In genomic region chr4:5280845-5281244, GRCh38 we compare ENCODE assay signal across 16 cellular contexts.
DNase-seq lines count a peak whose midpoint lies in the region; ATAC-seq and TF ChIP-seq lines count a peak whose summit lies in the region.
"Had no signal": no experiment of that assay in that cellular context is flagged by ENCODE, and none has a peak within 500 bp of the region (broad histone marks: within the 10 kb centered on the region; RNA-seq: fewer than 3 reads in every experiment).

No MANE protein-coding gene starts in this region.

- intact Hi-C loops in activated naive CD4-positive, alpha-beta T cell treated with anti-CD3 and anti-CD28 coated beads for 36 hours (cut with micrococcal nuclease) = no loop called here

- DNase-seq in activated naive CD4-positive, alpha-beta T cell treated with anti-CD3 and anti-CD28 coated beads for 36 hours = peak; percentile 55
- no peak for DNase-seq in activated naive CD4-positive, alpha-beta T cell treated with Interleukin-2 at 50 U/mL for 16 hours
- peak; percentile 64 for DNase-seq in stimulated activated naive B cell treated with anti-CD40 and anti-IgM and Interleukin-4, amounts not matched to agents 10 μg/mL and 1 μg/mL and 100 μg/mL, for 72 hours
- DNase-seq in HFFc6 (no peak), kidney tubule cell (ENCODE audit: low spot score) (no peak)
- DNase-seq: CD4-positive, alpha-beta T cell; EL; H9; KG1; NCI-H1092; NCI-H146; NCI-H2081; NCI-H510A; NCI-H774 had no signal

- peaks cover 5% of the 10 kb centered on the region for H3K4me1 Mint-ChIP-seq in activated naive CD4-positive, alpha-beta T cell treated with anti-CD3 and anti-CD28 coated beads for 36 hours (ENCODE audit: low read depth)
- peaks cover 21 to 26% of the 10 kb centered on the region in 2 donors for H3K4me1 Mint-ChIP-seq in stimulated activated naive B cell treated with anti-CD40 and anti-IgM and Interleukin-4, amounts not matched to agents 10 μg/mL and 1 μg/mL and 100 μg/mL, for 72 hours
- H3K4me1 Mint-ChIP-seq in HFFc6 (ENCODE audit: low read depth) = no peaks in the 10 kb centered on the region
- H3K4me1 Mint-ChIP-seq: H9 had no signal

- TF ChIP-seq CTCF in HFFc6 (IDR thresholded peaks at IDR 0.05) = no peak

- H3K27ac Mint-ChIP-seq in activated naive CD4-positive, alpha-beta T cell treated with anti-CD3 and anti-CD28 coated beads for 36 hours = no peak overlapping the region
- peak overlapping the region; percentile 80 for H3K27ac Mint-ChIP-seq in stimulated activated naive B cell treated with anti-CD40 and anti-IgM and Interleukin-4, amounts not matched to agents 10 μg/mL and 1 μg/mL and 100 μg/mL, for 72 hours
- H3K27ac Mint-ChIP-seq in HFFc6 = no peak overlapping the region
- H3K27ac Mint-ChIP-seq: CD4-positive, alpha-beta T cell; H9 had no signal

- no peaks in the 10 kb centered on the region for H3K9me3 Mint-ChIP-seq in activated naive CD4-positive, alpha-beta T cell treated with anti-CD3 and anti-CD28 coated beads for 36 hours
- H3K9me3 Mint-ChIP-seq in stimulated activated naive B cell treated with anti-CD40 and anti-IgM and Interleukin-4, amounts not matched to agents 10 μg/mL and 1 μg/mL and 100 μg/mL, for 72 hours = peaks cover 0 to 1% of the 10 kb centered on the region in 2 donors
- peaks cover 52% of the 10 kb centered on the region for H3K9me3 Mint-ChIP-seq in HFFc6
- H3K9me3 Mint-ChIP-seq: CD4-positive, alpha-beta T cell; H9 had no signal

- CTCF ChIA-PET in activated naive CD4-positive, alpha-beta T cell treated with anti-CD3 and anti-CD28 coated beads for 36 hours (lab: Charles Lee) = interaction anchor here (0.6 to 0.7 kb wide), 2 partner anchors 30 to 602 kb away, joined by 3 to 4 read pairs; no protein-coding TSS in a partner anchor

- H3K27me3 Mint-ChIP-seq in activated naive CD4-positive, alpha-beta T cell treated with anti-CD3 and anti-CD28 coated beads for 36 hours (ENCODE audit: low read depth) = no peaks in the 10 kb centered on the region
- H3K27me3 Mint-ChIP-seq in stimulated activated naive B cell treated with anti-CD40 and anti-IgM and Interleukin-4, amounts not matched to agents 10 μg/mL and 1 μg/mL and 100 μg/mL, for 72 hours = no peaks in the 10 kb centered on the region
- H3K27me3 Mint-ChIP-seq in HFFc6 (ENCODE audit: insufficient read depth) = peaks cover 2% of the 10 kb centered on the region
- H3K27me3 Mint-ChIP-seq: CD4-positive, alpha-beta T cell had no signal

- ATAC-seq in GM18502 (IDR thresholded peaks at IDR 0.05; ENCODE audit: poor library complexity, unreplicated experiment) (peak; percentile 87), HG03565 (IDR thresholded peaks at IDR 0.05; ENCODE audit: unreplicated experiment) (peak; percentile 64)
- ATAC-seq in stimulated activated naive B cell treated with anti-CD40 and anti-IgM and Interleukin-4, amounts not matched to agents 10 μg/mL and 1 μg/mL and 100 μg/mL, for 72 hours (replicated peaks) = peak; percentile 98 to 100

- H3K4me3 Mint-ChIP-seq in activated naive CD4-positive, alpha-beta T cell treated with anti-CD3 and anti-CD28 coated beads for 36 hours = no peak overlapping the region
- H3K4me3 Mint-ChIP-seq in stimulated activated naive B cell treated with anti-CD40 and anti-IgM and Interleukin-4, amounts not matched to agents 10 μg/mL and 1 μg/mL and 100 μg/mL, for 72 hours = peak overlapping the region in 1 of 2 donors; percentile 34
- no peak overlapping the region for H3K4me3 Mint-ChIP-seq in HFFc6
- H3K4me3 Mint-ChIP-seq: CD4-positive, alpha-beta T cell; H9 had no signal

- H3K36me3 Mint-ChIP-seq in activated naive CD4-positive, alpha-beta T cell treated with anti-CD3 and anti-CD28 coated beads for 36 hours (ENCODE audit: low read depth) = no peaks in the 10 kb centered on the region
- no peaks in the 10 kb centered on the region for H3K36me3 Mint-ChIP-seq in stimulated activated naive B cell treated with anti-CD40 and anti-IgM and Interleukin-4, amounts not matched to agents 10 μg/mL and 1 μg/mL and 100 μg/mL, for 72 hours
- H3K36me3 Mint-ChIP-seq in HFFc6 (ENCODE audit: low read depth) = no peaks in the 10 kb centered on the region

Comparison
In these comparisons a context has a peak if more than half of its experiments do, and no peak if none do; other contexts are left out.
1. DNase-seq: peak in activated naive CD4-positive, alpha-beta T cell treated with anti-CD3 and anti-CD28 coated beads for 36 hours (single experiment) and stimulated activated naive B cell treated with anti-CD40 and anti-IgM and Interleukin-4, amounts not matched to agents 10 μg/mL and 1 μg/mL and 100 μg/mL, for 72 hours (single experiment); none in activated naive CD4-positive, alpha-beta T cell treated with Interleukin-2 at 50 U/mL for 16 hours (single experiment), HFFc6 (single experiment) and kidney tubule cell (single experiment).
2. Peak in every context shown above with its lines, with median percentiles within 50 percentile points of each other: ATAC-seq.